20 cellular contexts compared by ENCODE assay signal in the genomic region with DNA sequence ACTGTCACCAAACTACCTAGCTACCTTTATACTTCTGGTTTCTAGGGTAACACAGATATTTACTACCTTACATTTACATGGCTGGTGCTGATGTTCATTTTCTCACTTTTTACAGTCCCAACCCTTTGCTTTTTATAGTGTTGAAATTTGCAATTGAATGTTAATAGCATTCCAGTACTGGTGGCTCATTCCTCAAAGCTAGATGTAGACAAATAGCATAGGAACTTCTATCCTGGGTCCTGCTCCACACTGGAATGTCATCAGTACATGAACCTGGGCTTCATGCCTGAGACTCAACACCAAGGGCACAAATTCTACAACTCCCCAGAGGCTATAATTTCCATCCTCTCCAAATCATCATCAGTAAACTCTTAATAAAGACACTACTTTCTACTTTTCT. TPM values are rescaled to one million over a fixed set of nuclear protein-coding genes. Genes with fewer than 3 reads are reported as not detected.
A peak's percentile ranks its signal among the peaks of the same experiment; 100 is the strongest.
DNase-seq lines count a peak whose midpoint lies in the region; ATAC-seq, FAIRE-seq and TF ChIP-seq lines count a peak whose summit lies in the region.
"Had no signal": no experiment of that assay in that cellular context is flagged by ENCODE, and none has a peak within 500 bp of the region (broad histone marks: within the 10 kb centered on the region; RNA-seq: fewer than 3 reads in every experiment).

No MANE protein-coding gene starts in this region.

- H3K36me3 ChIP-seq in GM23248 (ENCODE audit: low read depth) (no peaks in the 10 kb centered on the region), astrocyte (ENCODE audit: insufficient read depth, low read length) (no peaks in the 10 kb centered on the region)

- H3K27ac Mint-ChIP-seq in astrocyte (ENCODE audit: unreplicated experiment) = no peak overlapping the region
- no peak overlapping the region for H3K27ac Mint-ChIP-seq in activated CD8-positive, alpha-beta T cell treated with anti-CD3 and anti-CD28 coated beads, Interleukin-2, amount 10 ng/mL, durations not matched to agents 7 days and 5 days
- H3K27ac Mint-ChIP-seq: CD4-positive, alpha-beta T cell; T-helper 1 cell treated with Interleukin-12 subunit alpha and Interleukin-12 subunit beta and Interleukin-4 antibody, amounts not matched to agents 30 μg/mL and 1 μg/mL, for 36 hours had no signal

- no peak for ATAC-seq in HG03280 (IDR thresholded peaks at IDR 0.05; ENCODE audit: unreplicated experiment)
- no peak for ATAC-seq in activated CD8-positive, alpha-beta T cell treated with anti-CD3 and anti-CD28 coated beads, Interleukin-2, amount 10 ng/mL, durations not matched to agents 7 days and 5 days

- no peaks in the 10 kb centered on the region for H3K4me1 Mint-ChIP-seq in astrocyte (ENCODE audit: low read depth, unreplicated experiment)
- peaks cover 2% of the 10 kb centered on the region for H3K4me1 Mint-ChIP-seq in activated CD8-positive, alpha-beta T cell treated with anti-CD3 and anti-CD28 coated beads, Interleukin-2, amount 10 ng/mL, durations not matched to agents 7 days and 5 days (ENCODE audit: low read depth)

- no peaks in the 10 kb centered on the region for H3K9me3 ChIP-seq in GM23248 (ENCODE audit: low read depth)
- H3K9me3 ChIP-seq in astrocyte (ENCODE audit: insufficient read depth, low read depth, low read length) = no peaks in the 10 kb centered on the region

- H3K36me3 Mint-ChIP-seq in astrocyte (ENCODE audit: low read depth, unreplicated experiment) = no peaks in the 10 kb centered on the region
- H3K36me3 Mint-ChIP-seq in activated CD8-positive, alpha-beta T cell treated with anti-CD3 and anti-CD28 coated beads, Interleukin-2, amount 10 ng/mL, durations not matched to agents 7 days and 5 days (ENCODE audit: low read depth) = no peaks in the 10 kb centered on the region

- CTCF ChIA-PET in activated CD8-positive, alpha-beta T cell treated with anti-CD3 and anti-CD28 coated beads, Interleukin-2, amount 10 ng/mL, durations not matched to agents 7 days and 5 days (lab: Charles Lee) = no interaction called here

- no peak overlapping the region for H3K27ac ChIP-seq in GM23248
- H3K27ac ChIP-seq in astrocyte (ENCODE audit: low read depth, low read length) = no peak overlapping the region
- H3K27ac ChIP-seq: PC-9, RWPE1 had no signal

- peak; percentile 35 for DNase-seq in AG20443 (ENCODE audit: low spot score)
- DNase-seq in GM23248 = peak; percentile 36
- no peak for DNase-seq in astrocyte (ENCODE audit: low read depth)
- peak; percentile 60 for DNase-seq in renal cortical epithelial cell (ENCODE audit: low read depth)
- no peak for DNase-seq in central memory CD4-positive, alpha-beta T cell
- DNase-seq in activated CD8-positive, alpha-beta T cell treated with anti-CD3 and anti-CD28 coated beads, Interleukin-2, amount 10 ng/mL, durations not matched to agents 7 days and 5 days = no peak
- DNase-seq: ACHN; CD4-positive, alpha-beta T cell; DMS153; NCI-H1092 treated with DMSO at 0.1 percent for 48 hours; NCI-H146; NCI-H2029 treated with DMSO at 0.1 percent for 48 hours; NCI-H2171; PC-9 had no signal

- H3K27me3 ChIP-seq in GM23248 (replicated peaks; ENCODE audit: insufficient read depth) = no peaks in the 10 kb centered on the region
- no peaks in the 10 kb centered on the region for H3K27me3 ChIP-seq in astrocyte (ENCODE audit: insufficient read depth, low read length)

- no peak overlapping the region for H3K9ac ChIP-seq in GM23248
- no peak overlapping the region for H3K9ac ChIP-seq in astrocyte (ENCODE audit: low read length)

- POLR2A ChIA-PET in activated CD8-positive, alpha-beta T cell treated with anti-CD3 and anti-CD28 coated beads, Interleukin-2, amount 10 ng/mL, durations not matched to agents 7 days and 5 days (lab: Charles Lee) = no interaction called here

- H3K79me2 ChIP-seq in GM23248 (ENCODE audit: insufficient read depth) (no peaks in the 10 kb centered on the region), astrocyte (ENCODE audit: insufficient read depth, low read length) (no peaks in the 10 kb centered on the region)

- H3K9me2 ChIP-seq in GM23248 (ENCODE audit: insufficient read depth) = no peaks in the 10 kb centered on the region

- FAIRE-seq in astrocyte (lab: Jason Lieb, UNC) = peak; percentile 58
- FAIRE-seq: H1 had no signal

- H4K20me1 ChIP-seq in GM23248 (ENCODE audit: insufficient read depth) = no peaks in the 10 kb centered on the region
- H4K20me1 ChIP-seq in astrocyte (ENCODE audit: insufficient read depth, low read length) = no peaks in the 10 kb centered on the region

- no peak overlapping the region for H3K4me3 ChIP-seq in GM23248
- no peak overlapping the region for H3K4me3 ChIP-seq in astrocyte (ENCODE audit: insufficient read depth, low read depth, low read length)
- H3K4me3 ChIP-seq: PC-9 had no signal

- H3K27me3 Mint-ChIP-seq in astrocyte (ENCODE audit: low read depth, unreplicated experiment) = no peaks in the 10 kb centered on the region
- no peaks in the 10 kb centered on the region for H3K27me3 Mint-ChIP-seq in activated CD8-positive, alpha-beta T cell treated with anti-CD3 and anti-CD28 coated beads, Interleukin-2, amount 10 ng/mL, durations not matched to agents 7 days and 5 days (ENCODE audit: low read depth)
- H3K27me3 Mint-ChIP-seq: CD4-positive, alpha-beta T cell had no signal

- no peak overlapping the region for H3K4me3 Mint-ChIP-seq in astrocyte (ENCODE audit: unreplicated experiment)
- H3K4me3 Mint-ChIP-seq in activated CD8-positive, alpha-beta T cell treated with anti-CD3 and anti-CD28 coated beads, Interleukin-2, amount 10 ng/mL, durations not matched to agents 7 days and 5 days = no peak overlapping the region
- H3K4me3 Mint-ChIP-seq: CD4-positive, alpha-beta T cell; T-helper 1 cell treated with Interleukin-12 subunit alpha and Interleukin-12 subunit beta and Interleukin-4 antibody, amounts not matched to agents 30 μg/mL and 1 μg/mL, for 36 hours had no signal

- H3K4me1 ChIP-seq in GM23248 (ENCODE audit: insufficient read depth) (peaks cover 9% of the 10 kb centered on the region), astrocyte (ENCODE audit: insufficient read depth, low read length) (no peaks in the 10 kb centered on the region)

- in situ Hi-C loops in GM23248 (cut with MboI) = no loop called here

- H2AFZ ChIP-seq in GM23248 (peak overlapping the region; percentile 45; the same call in 1 of the 2 replicates), astrocyte (ENCODE audit: low read depth, low read length) (no peak overlapping the region)
- H2AFZ ChIP-seq: PC-9 had no signal

- H3F3A ChIP-seq in GM23248 (ENCODE audit: insufficient read depth) = no peaks in the 10 kb centered on the region; the same call in 1 of the 2 replicates

- no peaks in the 10 kb centered on the region for H3K9me3 Mint-ChIP-seq in astrocyte (ENCODE audit: unreplicated experiment)
- no peaks in the 10 kb centered on the region for H3K9me3 Mint-ChIP-seq in activated CD8-positive, alpha-beta T cell treated with anti-CD3 and anti-CD28 coated beads, Interleukin-2, amount 10 ng/mL, durations not matched to agents 7 days and 5 days (ENCODE audit: insufficient read depth)
- H3K9me3 Mint-ChIP-seq: CD4-positive, alpha-beta T cell; T-helper 1 cell treated with Interleukin-12 subunit alpha and Interleukin-12 subunit beta and Interleukin-4 antibody, amounts not matched to agents 30 μg/mL and 1 μg/mL, for 36 hours had no signal

- no peak for TF ChIP-seq CTCF in astrocyte (IDR thresholded peaks at IDR 0.05; ENCODE audit: insufficient read depth, low read depth, low read length)

- H3K4me2 ChIP-seq in GM23248 (ENCODE audit: unreplicated experiment) (peak overlapping the region; percentile 48), astrocyte (ENCODE audit: low read length) (no peak overlapping the region)
- H3K4me2 ChIP-seq: PC-9 had no signal

RNA-seq across cellular contexts. Expression of a gene that starts 10.3 kb away (rescaled TPM):
- total RNA-seq in GM23248 (2014; rRNA removed; shearing (Covaris generic)) = 12.9 and 16.9 TPM in 2 replicates
- polyA plus RNA-seq in GM23248 (2016; fragmentation: Nextera tagmentation; extraction: Ambion mirVana) = 8.3 and 8.5 TPM in 2 replicates
- total RNA-seq in astrocyte = 7.2 and 8.3 TPM in 2 replicates
- total RNA-seq in renal cortical epithelial cell = 15.1 and 17.8 TPM in 2 replicates
- total RNA-seq in activated CD8-positive, alpha-beta T cell treated with anti-CD3 and anti-CD28 coated beads, Interleukin-2, amount 10 ng/mL, durations not matched to agents 7 days and 5 days = 10 to 100 TPM; 23.2 to 24.1 TPM

RNA-seq across cellular contexts. Expression of a gene that starts 16.5 kb away (rescaled TPM):
- total RNA-seq in GM23248 (2014; rRNA removed; shearing (Covaris generic)) = 0.32 and 0.76 TPM in 2 replicates
- polyA plus RNA-seq in GM23248 (2016; fragmentation: Nextera tagmentation; extraction: Ambion mirVana) = 0.37 and 0.56 TPM in 2 replicates
- total RNA-seq in astrocyte (0.77 and 0.89 TPM in 2 replicates), renal cortical epithelial cell (0.30 TPM in 1 of 2 replicates, not detected in the other)
- total RNA-seq in activated CD8-positive, alpha-beta T cell treated with anti-CD3 and anti-CD28 coated beads, Interleukin-2, amount 10 ng/mL, durations not matched to agents 7 days and 5 days = not detected
- total RNA-seq: CD4-positive, alpha-beta T cell; HT-29; MCF 10A; PC-9 had no signal

RNA-seq across cellular contexts. Expression of a gene that starts 35.8 kb away (rescaled TPM):
- 9.6 and 11.8 TPM in 2 replicates for total RNA-seq in GM23248 (2014; rRNA removed; shearing (Covaris generic))
- 2.5 and 2.6 TPM in 2 replicates for polyA plus RNA-seq in GM23248 (2016; fragmentation: Nextera tagmentation; extraction: Ambion mirVana)
- total RNA-seq in astrocyte = 3.1 and 5.0 TPM in 2 replicates
- total RNA-seq in renal cortical epithelial cell = 1.2 and 14.6 TPM in 2 replicates
- 10 to 100 TPM; 39.6 to 40.2 TPM for total RNA-seq in activated CD8-positive, alpha-beta T cell treated with anti-CD3 and anti-CD28 coated beads, Interleukin-2, amount 10 ng/mL, durations not matched to agents 7 days and 5 days

Comparison
In these comparisons a context has a peak if more than half of its experiments do, and no peak if none do; other contexts are left out.
1. DNase-seq: peak in AG20443 (single experiment), GM23248 (single experiment) and renal cortical epithelial cell (single experiment); none in astrocyte (single experiment), central memory CD4-positive, alpha-beta T cell (single experiment) and activated CD8-positive, alpha-beta T cell treated with anti-CD3 and anti-CD28 coated beads, Interleukin-2, amount 10 ng/mL, durations not matched to agents 7 days and 5 days (single experiment).